In genomic region chr15:83194527-83194926, GRCh38 we compare ENCODE assay signal across 22 cellular contexts.
"Had no signal": no experiment of that assay in that cellular context is flagged by ENCODE, and none has a peak within 500 bp of the region (broad histone marks: within the 10 kb centered on the region; RNA-seq: fewer than 3 reads in every experiment).

No MANE protein-coding gene starts in this region.

- H3K4me3 ChIP-seq: hepatocyte, ovary, prostate gland, thoracic aorta, vagina had no signal

- H3K9me3 Mint-ChIP-seq: activated CD4-positive, alpha-beta T cell treated with anti-CD3 and anti-CD28 coated beads, Interleukin-2, amount 10 ng/mL, durations not matched to agents 7 days and 5 days; activated CD8-positive, alpha-beta T cell treated with anti-CD3 and anti-CD28 coated beads for 36 hours; activated naive CD4-positive, alpha-beta T cell treated with anti-CD3 and anti-CD28 coated beads, Interleukin-2, amount 50 U/mL, for 24 hours had no signal

- H3K4me2 ChIP-seq: hepatocyte had no signal

- H3K27me3 Mint-ChIP-seq: brain, type B pancreatic cell had no signal

- H2AFZ ChIP-seq: hepatocyte had no signal

- H3K27ac Mint-ChIP-seq: activated CD4-positive, alpha-beta T cell treated with anti-CD3 and anti-CD28 coated beads, Interleukin-2, amount 10 ng/mL, durations not matched to agents 7 days and 5 days; activated CD8-positive, alpha-beta memory T cell treated with anti-CD3 and anti-CD28 coated beads, Interleukin-2, amount 10 ng/mL, durations not matched to agents 7 days and 5 days; activated CD8-positive, alpha-beta T cell treated with anti-CD3 and anti-CD28 coated beads for 36 hours; activated naive CD4-positive, alpha-beta T cell treated with anti-CD3 and anti-CD28 coated beads, Interleukin-2, amount 50 U/mL, for 24 hours; activated T-helper 1 cell treated with anti-CD3 and anti-CD28 coated beads, Interleukin-12 subunit alpha, Interleukin-12 subunit beta, Interleukin-2, Interleukin-4 antibody, amounts not matched to agents 30 ng/mL and 10 ng/mL and 1 ng/mL, durations not matched to agents 14 hours and 24 hours and 36 hours; brain; nephron; type B pancreatic cell had no signal

- H3K9me3 ChIP-seq: neutrophil, ovary, prostate gland, thoracic aorta, vagina had no signal

- H3K36me3 ChIP-seq: neutrophil, ovary, prostate gland, thoracic aorta, vagina had no signal

- ATAC-seq: activated CD4-positive, CD25-positive, alpha-beta regulatory T cell treated with anti-CD3 and anti-CD28 coated beads, Interleukin-2, amount 50 U/mL, for 24 hours; activated CD8-positive, alpha-beta memory T cell treated with anti-CD3 and anti-CD28 coated beads, Interleukin-2, amount 10 ng/mL, durations not matched to agents 7 days and 5 days; activated CD8-positive, alpha-beta T cell treated with anti-CD3 and anti-CD28 coated beads for 36 hours; left cardiac atrium had no signal

- H3K27me3 ChIP-seq: hepatocyte, neutrophil, ovary, vagina had no signal

- H3K4me1 ChIP-seq: prostate gland had no signal

- H3K27ac ChIP-seq: hepatocyte, neutrophil, ovary, prostate gland, thoracic aorta, vagina had no signal

- DNase-seq: activated CD4-positive, alpha-beta T cell treated with anti-CD3 and anti-CD28 coated beads, Interleukin-2, amount 10 ng/mL, durations not matched to agents 7 days and 5 days; activated CD8-positive, alpha-beta memory T cell treated with anti-CD3 and anti-CD28 coated beads, Interleukin-2, amount 10 ng/mL, durations not matched to agents 7 days and 5 days; activated CD8-positive, alpha-beta T cell treated with anti-CD3 and anti-CD28 coated beads for 36 hours; activated gamma-delta T cell; activated T-cell treated with anti-CD3 and anti-CD28 coated beads for 4 hours; aorta; foreskin fibroblast; left cardiac atrium; ovary; stimulated activated CD4-positive, alpha-beta T cell treated with anti-CD3 and anti-CD28 coated beads, Interleukin-4, amount 100 ng/mL, for 1 hour; stimulated activated naive CD4-positive, alpha-beta T cell treated with Interleukin-2 at 50 U/mL for 16 hours had no signal

- H3K4me3 Mint-ChIP-seq: activated CD4-positive, alpha-beta T cell treated with anti-CD3 and anti-CD28 coated beads, Interleukin-2, amount 10 ng/mL, durations not matched to agents 7 days and 5 days; activated CD8-positive, alpha-beta memory T cell treated with anti-CD3 and anti-CD28 coated beads, Interleukin-2, amount 10 ng/mL, durations not matched to agents 7 days and 5 days; activated CD8-positive, alpha-beta T cell treated with anti-CD3 and anti-CD28 coated beads for 36 hours; activated naive CD4-positive, alpha-beta T cell treated with anti-CD3 and anti-CD28 coated beads, Interleukin-2, amount 50 U/mL, for 24 hours; activated T-helper 1 cell treated with anti-CD3 and anti-CD28 coated beads, Interleukin-12 subunit alpha, Interleukin-12 subunit beta, Interleukin-2, Interleukin-4 antibody, amounts not matched to agents 30 ng/mL and 10 ng/mL and 1 ng/mL, durations not matched to agents 14 hours and 24 hours and 36 hours; nephron; type B pancreatic cell had no signal

- H3K36me3 Mint-ChIP-seq: activated naive CD4-positive, alpha-beta T cell treated with anti-CD3 and anti-CD28 coated beads, Interleukin-2, amount 50 U/mL, for 24 hours had no signal
